ENCODE assay signal across 9 cellular contexts in genomic region chr5:124920909-124921666, GRCh38.
DNase-seq lines count a peak whose midpoint lies in the region; ATAC-seq, FAIRE-seq and TF ChIP-seq lines count a peak whose summit lies in the region.
"Had no signal": no experiment of that assay in that cellular context is flagged by ENCODE, and none has a peak within 500 bp of the region (broad histone marks: within the 10 kb centered on the region; RNA-seq: fewer than 3 reads in every experiment).

No MANE protein-coding gene starts in this region.

- no peak for TF ChIP-seq EP300 in HepG2 (IDR thresholded peaks at IDR 0.05; ENCODE audit: low read depth in 2 of 2, low read length in 2 of 2)
- TF ChIP-seq EP300 in HepG2 (CRISPR knock-in tag; IDR thresholded peaks at IDR 0.05; ENCODE audit: borderline replicate concordance), result no peak

- no peak overlapping the region for H3K4me3 ChIP-seq in HepG2 (replicated peaks in 1 of 3; ENCODE audit: insufficient read depth in 1 of 3, low read depth in 2 of 3, low read length in 3 of 3)

- H3K9me3 ChIP-seq in HepG2 (ENCODE audit: low read length), result no peaks in the 10 kb centered on the region

- no peaks in the 10 kb centered on the region for H3K4me1 ChIP-seq in HepG2 (ENCODE audit: insufficient read depth, low read length)

- in situ Hi-C loops in HepG2 (cut with HindIII; ENCODE audit: extremely low pct_ligation_motif_present, low pct_unique_long_range_greater_than_20kb), result no loop called here

- H3K27ac Mint-ChIP-seq in memory B cell, result no peak overlapping the region
- H3K27ac Mint-ChIP-seq: activated naive CD4-positive, alpha-beta T cell treated with anti-CD3 and anti-CD28 coated beads, Interleukin-2, amount 50 U/mL, for 24 hours had no signal

- no peak overlapping the region for H3K27ac ChIP-seq in HepG2 (ENCODE audit: extremely low read length, insufficient read depth, low read length)

- POLR2A ChIA-PET in HepG2 (lab: Yijun Ruan, JAX), result no interaction called here

- FAIRE-seq in HepG2 (lab: Jason Lieb, UNC), result no peak

- H3K9me3 Mint-ChIP-seq in memory B cell, result peaks cover 4% of the 10 kb centered on the region
- H3K9me3 Mint-ChIP-seq: activated naive CD4-positive, alpha-beta T cell treated with anti-CD3 and anti-CD28 coated beads, Interleukin-2, amount 50 U/mL, for 24 hours had no signal

- no peaks in the 10 kb centered on the region for H3K79me2 ChIP-seq in HepG2 (ENCODE audit: insufficient read depth, low read length)

- H3K27me3 Mint-ChIP-seq in memory B cell, result no peaks in the 10 kb centered on the region
- H3K27me3 Mint-ChIP-seq: activated naive CD4-positive, alpha-beta T cell treated with anti-CD3 and anti-CD28 coated beads, Interleukin-2, amount 50 U/mL, for 24 hours had no signal

- no peak overlapping the region for H3K4me3 Mint-ChIP-seq in memory B cell
- H3K4me3 Mint-ChIP-seq: activated naive CD4-positive, alpha-beta T cell treated with anti-CD3 and anti-CD28 coated beads, Interleukin-2, amount 50 U/mL, for 24 hours had no signal

- WGBS in HepG2 (ENCODE audit: low lambda C conversion rate), result 15% methylated on average over 9 of the region's 9 CpGs

- no TSS peak for BruUV-seq in HepG2 (replicated peaks; lab: Mats Ljungman, UMichigan)

- no peaks in the 10 kb centered on the region for H4K20me1 ChIP-seq in HepG2 (ENCODE audit: insufficient read depth, low read length)

- intact Hi-C loops in HepG2 (cut with micrococcal nuclease; ENCODE audit: unreplicated experiment), result no loop called here

- DNase-seq in memory B cell (ENCODE audit: low spot score in 2 of 2), result peak in 1 of 2 donors; percentile 31
- no peak for DNase-seq in UCSD-AML1 (lab: John Stamatoyannopoulos, UW; ENCODE audit: unreplicated experiment)
- no peak for DNase-seq in HepG2 (ENCODE audit: low spot score)
- DNase-seq in NCI-H1092 (lab: John Stamatoyannopoulos, UW), result no peak
- DNase-seq in NCI-H1417 treated with DMSO at 0.1 percent for 48 hours (lab: John Stamatoyannopoulos, UW), result no peak

- no peak for TF ChIP-seq RAD21 in HepG2 (CRISPR knock-in tag; IDR thresholded peaks at IDR 0.05)

- no peaks in the 10 kb centered on the region; a peak in 1 of 5 replicates for H3K27me3 ChIP-seq in HepG2 (ENCODE audit: control insufficient read depth in 1 of 2, insufficient read depth in 2 of 2, low read length in 2 of 2)

- H3K4me2 ChIP-seq in HepG2 (ENCODE audit: low read depth, low read length), result no peak overlapping the region

- H3K4me1 Mint-ChIP-seq in memory B cell, result peaks cover 10% of the 10 kb centered on the region
- H3K4me1 Mint-ChIP-seq: activated naive CD4-positive, alpha-beta T cell treated with anti-CD3 and anti-CD28 coated beads, Interleukin-2, amount 50 U/mL, for 24 hours had no signal

- H3K36me3 Mint-ChIP-seq in memory B cell, result no peaks in the 10 kb centered on the region
- H3K36me3 Mint-ChIP-seq: activated naive CD4-positive, alpha-beta T cell treated with anti-CD3 and anti-CD28 coated beads, Interleukin-2, amount 50 U/mL, for 24 hours had no signal

- CTCF ChIA-PET in HepG2 (lab: Yijun Ruan, JAX; ENCODE audit: low intra/inter-chr PET ratio, low total read pairs), result no interaction called here

- no peak overlapping the region for H3K9ac ChIP-seq in HepG2 (ENCODE audit: insufficient read depth, low read depth, low read length)

- TF ChIP-seq CTCF in HepG2 (CRISPR knock-in tag; IDR thresholded peaks at IDR 0.05), result no peak

- ATAC-seq in GM18519 (IDR thresholded peaks at IDR 0.05; ENCODE audit: low FRiP score, unreplicated experiment) (peak; percentile 77), GM21786 (IDR thresholded peaks at IDR 0.05; ENCODE audit: unreplicated experiment) (peak; percentile 91), HG03571 (IDR thresholded peaks at IDR 0.05; ENCODE audit: unreplicated experiment) (peak; percentile 85), memory B cell (ENCODE audit: low read depth) (peak; percentile 84), HepG2 (no peak)

- no peak for TF ChIP-seq POLR2A in HepG2 (IDR thresholded peaks at IDR 0.05; ENCODE audit: insufficient read depth in 1 of 2, low read depth in 2 of 2, low read length in 2 of 2)

- no peaks in the 10 kb centered on the region for H3K36me3 ChIP-seq in HepG2 (replicated peaks in 1 of 2; ENCODE audit: control insufficient read depth in 1 of 2, insufficient read depth in 2 of 2, low read length in 2 of 2)

- no peak overlapping the region for H2AFZ ChIP-seq in HepG2 (ENCODE audit: low read length)

TF ChIP-seq in HepG2, 621 proteins besides CTCF, POLR2A, EP300 and RAD21:
- TF ChIP-seq ZMYM3 (CRISPR knock-in tag; IDR thresholded peaks at IDR 0.05), result no peak
- no peak for TF ChIP-seq NCOA2 (CRISPR knock-in tag; IDR thresholded peaks at IDR 0.05)
- TF ChIP-seq THYN1 (CRISPR knock-in tag; IDR thresholded peaks at IDR 0.05; ENCODE audit: borderline replicate concordance, low read depth), result no peak
- no peak for TF ChIP-seq SIN3A (IDR thresholded peaks at IDR 0.05; ENCODE audit: borderline replicate concordance, low read depth, low read length)
- TF ChIP-seq, protein P1, sequence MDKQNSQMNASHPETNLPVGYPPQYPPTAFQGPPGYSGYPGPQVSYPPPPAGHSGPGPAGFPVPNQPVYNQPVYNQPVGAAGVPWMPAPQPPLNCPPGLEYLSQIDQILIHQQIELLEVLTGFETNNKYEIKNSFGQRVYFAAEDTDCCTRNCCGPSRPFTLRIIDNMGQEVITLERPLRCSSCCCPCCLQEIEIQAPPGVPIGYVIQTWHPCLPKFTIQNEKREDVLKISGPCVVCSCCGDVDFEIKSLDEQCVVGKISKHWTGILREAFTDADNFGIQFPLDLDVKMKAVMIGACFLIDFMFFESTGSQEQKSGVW (CRISPR knock-in tag; IDR thresholded peaks at IDR 0.05; ENCODE audit: borderline replicate concordance), result no peak
- no peak for TF ChIP-seq TFDP1 (CRISPR knock-in tag; IDR thresholded peaks at IDR 0.05; ENCODE audit: borderline replicate concordance)
- no peak for TF ChIP-seq ZNF263 (CRISPR knock-in tag; IDR thresholded peaks at IDR 0.05)
- no peak for TF ChIP-seq ZNF737 (CRISPR knock-in tag; IDR thresholded peaks at IDR 0.05; ENCODE audit: borderline replicate concordance)
- no peak for TF ChIP-seq MAFG (CRISPR knock-in tag; IDR thresholded peaks at IDR 0.05)
